Comparison of ENCODE assay signal across 14 cellular contexts in genomic region chr16:87063543-87063942, GRCh38.
"Had no signal": no experiment of that assay in that cellular context is flagged by ENCODE, and none has a peak within 500 bp of the region (broad histone marks: within the 10 kb centered on the region; RNA-seq: fewer than 3 reads in every experiment).

No MANE protein-coding gene starts in this region.

- H3K4me1 Mint-ChIP-seq: activated CD4-positive, alpha-beta T cell treated with anti-CD3 and anti-CD28 coated beads, Interleukin-2, amount 10 ng/mL, durations not matched to agents 7 days and 5 days; T-helper 17 cell had no signal

- DNase-seq: activated B cell treated with CpG ODN at 0.5 μM for 24 hours; activated CD4-positive, alpha-beta T cell treated with anti-CD3 and anti-CD28 coated beads, Interleukin-2, amount 10 ng/mL, durations not matched to agents 7 days and 5 days; activated gamma-delta T cell; activated naive CD8-positive, alpha-beta T cell treated with anti-CD3 and anti-CD28 coated beads, Interleukin-2, amount 10 ng/mL, durations not matched to agents 7 days and 5 days; activated T-cell treated with anti-CD3 and anti-CD28 coated beads, Interleukin-2, amount 50 U/mL, for 4 hours; central memory CD4-positive, alpha-beta T cell; esophagus squamous epithelium; foreskin fibroblast; natural killer cell; ovary; stimulated activated CD4-positive, alpha-beta T cell treated with anti-CD3 and anti-CD28 coated beads, Interleukin-4, amount 100 ng/mL, for 1 hour; stimulated activated CD8-positive, alpha-beta memory T cell treated with anti-CD3 and anti-CD28 coated beads, Interleukin-4, amount 100 ng/mL, for 48 hours; T-helper 17 cell had no signal

- H3K27ac Mint-ChIP-seq: activated B cell treated with CpG ODN at 0.5 μM for 24 hours; activated CD4-positive, alpha-beta T cell treated with anti-CD3 and anti-CD28 coated beads, Interleukin-2, amount 10 ng/mL, durations not matched to agents 7 days and 5 days; activated naive CD8-positive, alpha-beta T cell treated with anti-CD3 and anti-CD28 coated beads, Interleukin-2, amount 10 ng/mL, durations not matched to agents 7 days and 5 days; natural killer cell; stimulated activated naive CD8-positive, alpha-beta T cell treated with anti-CD3 and anti-CD28 coated beads, Interleukin-15, Interleukin-2, amounts not matched to agents 100 ng/mL and 50 ng/mL, for 24 hours; T-helper 17 cell had no signal

- H3K4me3 Mint-ChIP-seq: activated B cell treated with CpG ODN at 0.5 μM for 24 hours; activated CD4-positive, alpha-beta T cell treated with anti-CD3 and anti-CD28 coated beads, Interleukin-2, amount 10 ng/mL, durations not matched to agents 7 days and 5 days; activated naive CD8-positive, alpha-beta T cell treated with anti-CD3 and anti-CD28 coated beads, Interleukin-2, amount 10 ng/mL, durations not matched to agents 7 days and 5 days; activated T-cell treated with anti-CD3 and anti-CD28 coated beads, Interleukin-2, amount 50 U/mL, for 4 hours; natural killer cell; stimulated activated naive CD8-positive, alpha-beta T cell treated with anti-CD3 and anti-CD28 coated beads, Interleukin-15, Interleukin-2, amounts not matched to agents 100 ng/mL and 50 ng/mL, for 24 hours; T-helper 17 cell had no signal

- H3K36me3 Mint-ChIP-seq: activated naive CD8-positive, alpha-beta T cell treated with anti-CD3 and anti-CD28 coated beads, Interleukin-2, amount 10 ng/mL, durations not matched to agents 7 days and 5 days; natural killer cell had no signal

- ATAC-seq: activated T-cell treated with anti-CD3 and anti-CD28 coated beads, Interleukin-2, amount 50 U/mL, for 4 hours; natural killer cell; T-helper 17 cell had no signal

- H3K9me3 Mint-ChIP-seq: activated B cell treated with CpG ODN at 0.5 μM for 24 hours; activated CD4-positive, alpha-beta T cell treated with anti-CD3 and anti-CD28 coated beads, Interleukin-2, amount 10 ng/mL, durations not matched to agents 7 days and 5 days; activated naive CD8-positive, alpha-beta T cell treated with anti-CD3 and anti-CD28 coated beads, Interleukin-2, amount 10 ng/mL, durations not matched to agents 7 days and 5 days; activated T-cell treated with anti-CD3 and anti-CD28 coated beads, Interleukin-2, amount 50 U/mL, for 4 hours; natural killer cell; stimulated activated naive CD8-positive, alpha-beta T cell treated with anti-CD3 and anti-CD28 coated beads, Interleukin-15, Interleukin-2, amounts not matched to agents 100 ng/mL and 50 ng/mL, for 24 hours had no signal
